Comparison of ENCODE assay signal across 8 cellular contexts in the genomic region with DNA sequence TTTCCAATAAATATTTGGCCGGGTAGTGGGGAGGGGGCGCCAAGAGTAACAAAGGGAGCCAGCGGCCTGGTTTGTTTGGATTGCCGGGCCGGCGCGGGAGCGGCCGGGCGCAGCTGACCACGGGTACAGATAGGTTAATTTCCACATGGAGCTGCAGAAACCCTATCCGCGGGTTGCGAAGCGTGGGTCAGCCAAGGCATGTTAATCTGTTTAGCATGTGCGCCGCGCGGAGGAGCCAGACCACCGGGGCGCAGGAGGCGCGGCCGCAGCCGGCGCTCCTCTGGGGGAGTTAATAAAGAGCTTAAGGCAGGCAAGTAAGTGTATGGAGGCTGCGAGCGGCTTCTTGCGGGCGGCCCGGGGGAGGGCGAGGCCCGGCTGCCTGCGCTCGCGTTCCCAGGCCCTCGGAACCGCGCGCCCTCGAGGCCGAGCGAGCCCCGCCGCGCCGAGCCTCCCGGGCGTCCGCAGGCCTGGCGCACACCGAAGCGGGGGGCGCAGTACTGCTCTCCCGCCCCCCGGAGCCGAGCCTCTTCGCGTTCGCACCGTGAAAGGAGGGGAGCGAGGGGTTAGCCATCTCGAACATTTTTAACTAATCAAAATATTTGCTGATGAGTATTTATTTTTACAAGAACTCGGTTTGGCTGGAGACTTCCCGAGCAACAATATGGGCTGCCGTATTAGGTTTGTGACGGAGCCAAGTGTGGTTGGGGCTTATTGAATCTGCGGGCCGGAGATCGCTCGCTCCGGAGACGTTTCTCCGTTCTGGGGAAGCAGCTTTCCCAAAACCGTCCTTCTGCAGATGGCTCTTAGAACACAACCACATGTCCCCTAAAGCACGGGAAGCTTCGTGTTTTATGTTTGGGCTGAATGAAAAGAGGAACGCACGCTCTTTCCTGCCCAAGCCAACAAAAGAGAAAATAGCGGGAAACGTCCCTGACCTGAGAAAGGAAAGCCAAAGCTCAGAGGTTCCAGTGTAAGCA. TPM values are rescaled to one million over a fixed set of nuclear protein-coding genes. Genes with fewer than 3 reads are reported as not detected.
DNase-seq lines count a peak whose midpoint lies in the region; ATAC-seq, FAIRE-seq and TF ChIP-seq lines count a peak whose summit lies in the region.

No MANE protein-coding gene starts in this region.

- no peaks in the 10 kb centered on the region for H4K20me1 ChIP-seq in GM23338 (replicated peaks; ENCODE audit: insufficient read depth)

- intact Hi-C loops in thyroid gland (cut with DNase I), result no loop called here

- H3K4me2 ChIP-seq in A549, result no peak overlapping the region
- peak overlapping the region; percentile 91 for H3K4me2 ChIP-seq in GM23338

- peaks cover 10% of the 10 kb centered on the region for H3F3A ChIP-seq in GM23338 (replicated peaks; ENCODE audit: low read depth)

- no peak overlapping the region for H3K9ac ChIP-seq in duodenal mucosa (ENCODE audit: low read depth in 1 of 2, low read length in 2 of 2)
- H3K9ac ChIP-seq in muscle layer of colon (ENCODE audit: low read length), result no peak overlapping the region

- H3K36me3 Mint-ChIP-seq in GM23338 (ENCODE audit: low read depth), result no peaks in the 10 kb centered on the region

- H3K4me1 Mint-ChIP-seq in GM23338, result peaks cover 14% of the 10 kb centered on the region; the same call in 2 of the 3 replicates

- TF ChIP-seq POLR2A in A549 (IDR thresholded peaks at IDR 0.05; ENCODE audit: low read length) (no peak), thyroid gland (IDR thresholded peaks at IDR 0.05) (no peak)

- no peak for TF ChIP-seq CTCF in A549 (IDR thresholded peaks at IDR 0.05)
- no peak for TF ChIP-seq CTCF in GM23338 (conservative IDR thresholded peaks at IDR 0.05; ENCODE audit: low read depth in 2 of 2)
- no peak for TF ChIP-seq CTCF in thyroid gland (IDR thresholded peaks at IDR 0.05)

- H2AFZ ChIP-seq in GM23338, result peak overlapping the region; percentile 96

- no peak overlapping the region for H3K27ac ChIP-seq in A549
- H3K27ac ChIP-seq in GM23338 (ENCODE audit: low read depth), result no peak overlapping the region
- H3K27ac ChIP-seq in duodenal mucosa (ENCODE audit: low read depth, low read length), result no peak overlapping the region
- no peak overlapping the region for H3K27ac ChIP-seq in muscle layer of colon (ENCODE audit: low read depth, low read length)
- H3K27ac ChIP-seq in thyroid gland, result no peak overlapping the region

- POLR2A ChIA-PET in A549 (lab: Yijun Ruan, JAX), result no interaction called here

- H3K9me3 ChIP-seq in A549 (peaks cover 5% of the 10 kb centered on the region; the same call in 2 of the 3 replicates), duodenal mucosa (ENCODE audit: control insufficient read depth in 1 of 2, low read length in 2 of 2) (no peaks in the 10 kb centered on the region), muscle layer of colon (ENCODE audit: low read length) (no peaks in the 10 kb centered on the region), thyroid gland (no peaks in the 10 kb centered on the region)

- WGBS in A549 (ENCODE audit: missing lambda C conversion rate), result 82% methylated on average over 68 of the region's 81 CpGs
- 5 to 6% methylated on average over 47 to 52 of the region's 81 CpGs for WGBS in thyroid gland, 2 donors

- no peak for TF ChIP-seq RAD21 in A549 (conservative IDR thresholded peaks at IDR 0.05 in 1 of 2, IDR thresholded peaks at IDR 0.05 in 1 of 2)

- CTCF ChIA-PET in A549 (lab: Yijun Ruan, JAX), result interaction anchor here (1.0 to 2.9 kb wide), 5 partner anchors 15 to 204 kb away, joined by 3 to 12 read pairs (median 6); no protein-coding TSS in a partner anchor

- H3K4me1 ChIP-seq in A549 (no peaks in the 10 kb centered on the region), GM23338 (ENCODE audit: insufficient read depth) (peaks cover 22% of the 10 kb centered on the region), duodenal mucosa (ENCODE audit: control insufficient read depth in 1 of 2, insufficient read depth in 2 of 2, low read length in 2 of 2) (peaks cover 4 to 7% of the 10 kb centered on the region in 2 donors), muscle layer of colon (ENCODE audit: insufficient read depth, low read length) (peaks cover 7% of the 10 kb centered on the region), thyroid gland (peaks cover 5 to 12% of the 10 kb centered on the region in 2 donors)

- peaks cover 75% of the 10 kb centered on the region for H3K27me3 Mint-ChIP-seq in GM23338 (ENCODE audit: insufficient read depth, low read depth, poor library complexity)

- FAIRE-seq in A549 (lab: Jason Lieb, UNC), result no peak

- H3K36me3 ChIP-seq in GM23338 (ENCODE audit: insufficient read depth) (no peaks in the 10 kb centered on the region), duodenal mucosa (ENCODE audit: control insufficient read depth in 1 of 2, insufficient read depth in 2 of 2, low read length in 2 of 2) (no peaks in the 10 kb centered on the region), muscle layer of colon (ENCODE audit: insufficient read depth, low read length) (no peaks in the 10 kb centered on the region), thyroid gland (no peaks in the 10 kb centered on the region)

- H3K79me2 ChIP-seq in GM23338 (replicated peaks; ENCODE audit: insufficient read depth), result no peaks in the 10 kb centered on the region

- H3K4me3 Mint-ChIP-seq in GM23338, result peak overlapping the region; percentile 74

- peaks cover 94% of the 10 kb centered on the region for H3K27me3 ChIP-seq in GM23338 (ENCODE audit: insufficient read depth)
- H3K27me3 ChIP-seq in duodenal mucosa (ENCODE audit: control insufficient read depth in 1 of 2, insufficient read depth in 2 of 2, low read length in 2 of 2), result peaks cover 76 to 89% of the 10 kb centered on the region in 2 donors
- peaks cover 53 to 59% of the 10 kb centered on the region in 2 donors for H3K27me3 ChIP-seq in muscle layer of colon (ENCODE audit: control insufficient read depth in 1 of 2, insufficient read depth in 2 of 2, low read length in 2 of 2)
- peaks cover 35% of the 10 kb centered on the region for H3K27me3 ChIP-seq in thyroid gland

- no peaks in the 10 kb centered on the region for H3K9me2 ChIP-seq in GM23338 (ENCODE audit: insufficient read depth)

- H3K4me3 ChIP-seq in A549 (no peak overlapping the region), GM23338 (peak overlapping the region; percentile 75), duodenal mucosa (ENCODE audit: low read depth in 1 of 2, low read length in 2 of 2) (peak overlapping the region; percentile 15 to 18), muscle layer of colon (ENCODE audit: low read depth in 1 of 2, low read length in 2 of 2) (peak overlapping the region; percentile 25 to 28), thyroid gland (replicated peaks in 1 of 3) (no peak overlapping the region)

- peaks cover 11% of the 10 kb centered on the region; the same call in 2 of the 3 replicates for H3K9me3 Mint-ChIP-seq in GM23338

- TF ChIP-seq EP300 in A549 (IDR thresholded peaks at IDR 0.05), result no peak

- ATAC-seq in A549 (no peak), GM23338 (peak; percentile 83), HG03175 (IDR thresholded peaks at IDR 0.05; ENCODE audit: unreplicated experiment) (no peak)

- no peak overlapping the region for H3K27ac Mint-ChIP-seq in GM23338

- no peak for DNase-seq in A549 (ENCODE audit: low read depth in 1 of 2, low spot score in 1 of 2)
- DNase-seq in GM23338 (ENCODE audit: low spot score), result peak; percentile 70
- DNase-seq in NCI-H446 (lab: John Stamatoyannopoulos, UW), result no peak
- no peak for DNase-seq in thyroid gland
- no peak for DNase-seq in T1000 (lab: John Stamatoyannopoulos, UW)

TF ChIP-seq in A549, 52 proteins besides CTCF, POLR2A, EP300 and RAD21 (continues in another document):
- TF ChIP-seq CBX2 (IDR thresholded peaks at IDR 0.05; ENCODE audit: borderline replicate concordance, low read depth) (no peak), SREBF2 (IDR thresholded peaks at IDR 0.05) (no peak), HOXB13 (CRISPR knock-in tag; IDR thresholded peaks at IDR 0.05; ENCODE audit: low read depth) (no peak), MAX (IDR thresholded peaks at IDR 0.05) (no peak), MAFK (IDR thresholded peaks at IDR 0.05; ENCODE audit: partially characterized antibody) (peak; percentile 17)
- TF ChIP-seq, protein P1, sequence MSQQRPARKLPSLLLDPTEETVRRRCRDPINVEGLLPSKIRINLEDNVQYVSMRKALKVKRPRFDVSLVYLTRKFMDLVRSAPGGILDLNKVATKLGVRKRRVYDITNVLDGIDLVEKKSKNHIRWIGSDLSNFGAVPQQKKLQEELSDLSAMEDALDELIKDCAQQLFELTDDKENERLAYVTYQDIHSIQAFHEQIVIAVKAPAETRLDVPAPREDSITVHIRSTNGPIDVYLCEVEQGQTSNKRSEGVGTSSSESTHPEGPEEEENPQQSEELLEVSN (IDR thresholded peaks at IDR 0.05; ENCODE audit: borderline replicate concordance, low read depth), result no peak

TF ChIP-seq in GM23338, 12 proteins besides CTCF, POLR2A, EP300 and RAD21:
- no peak for TF ChIP-seq JUNB (IDR thresholded peaks at IDR 0.05; ENCODE audit: unreplicated experiment)
- TF ChIP-seq EZH2phosphoT487 (IDR thresholded peaks at IDR 0.05; ENCODE audit: unreplicated experiment), result peak; percentile 80
- peak; percentile 91 for TF ChIP-seq EZH2 (IDR thresholded peaks at IDR 0.05; ENCODE audit: low read depth, unreplicated experiment)

RNA-seq across cellular contexts. Expression of gene FOXD1, which starts 28.9 kb away (rescaled TPM):
- 1.8 and 2.2 TPM in 2 replicates for polyA plus RNA-seq in A549 (2011; rRNA removed)
- polyA plus RNA-seq in A549 (2012; cell fraction: cytosol; rRNA removed), result 4.2 and 6.1 TPM in 2 replicates
- polyA plus RNA-seq in A549 (2012; cell fraction: nucleus; rRNA removed), result 4.1 and 4.4 TPM in 2 replicates
- 7.1 to 9.5 TPM (median 8.2 TPM) in 3 replicates for polyA plus RNA-seq in A549 (2017; fragmentation: RNase III; extraction: RNeasy Plus Mini Kit Qiagen cat#74134 plus additional on column Dnase treatment)
- polyA minus RNA-seq in A549 (2011; rRNA and poly(A)+ RNA removed), result 0.83 and 0.97 TPM in 2 replicates
- 0.12 and 0.42 TPM in 2 replicates for total RNA-seq in GM23338 (2014; rRNA removed; shearing (Covaris generic))
- polyA plus RNA-seq in GM23338 (2016; fragmentation: Nextera tagmentation; extraction: Ambion mirVana), result 0.23 TPM in 1 of 2 replicates, not detected in the other
- 1 to 10 TPM in 2 of 4 donors, under 1 TPM in 1, not detected in 1; 0.38 to 1.6 (median 1.2) TPM for total RNA-seq in thyroid gland

Comparison
In these comparisons a context has a peak if more than half of its experiments do, and no peak if none do; other contexts are left out.
1. H3K4me3 ChIP-seq: peak in GM23338 (single experiment), duodenal mucosa (2 of 2) and muscle layer of colon (2 of 2); none in A549 (single experiment) and thyroid gland (0 of 3).